Comparison of ENCODE assay signal across 34 cellular contexts in genomic region chr5:57817924-57818323, GRCh38.
DNase-seq lines count a peak whose midpoint lies in the region; ATAC-seq and TF ChIP-seq lines count a peak whose summit lies in the region.
"Had no signal": no experiment of that assay in that cellular context is flagged by ENCODE, and none has a peak within 500 bp of the region (broad histone marks: within the 10 kb centered on the region; RNA-seq: fewer than 3 reads in every experiment).

No MANE protein-coding gene starts in this region.

- H3K4me1 ChIP-seq in MM.1S (ENCODE audit: low read length) (peaks cover 9% of the 10 kb centered on the region), fibroblast of lung (ENCODE audit: control insufficient read depth, extremely low read depth, insufficient read depth, low read length) (peaks cover 7% of the 10 kb centered on the region)
- H3K4me1 ChIP-seq: ascending aorta, Caco-2, pancreas had no signal

- CTCF ChIA-PET in activated CD4-positive, alpha-beta T cell treated with anti-CD3 and anti-CD28 coated beads for 36 hours (lab: Charles Lee): no interaction called here

- H3K9me3 Mint-ChIP-seq in activated CD4-positive, alpha-beta T cell treated with anti-CD3 and anti-CD28 coated beads for 36 hours (ENCODE audit: low read depth): no peaks in the 10 kb centered on the region
- H3K9me3 Mint-ChIP-seq: natural killer cell treated with Interleukin-12 subunit alpha and Interleukin-12 subunit beta and Interleukin-15 and Interleukin-18, amount 100 ng/mL, for 72 hours; type B pancreatic cell had no signal

- H3K4me1 Mint-ChIP-seq in activated CD4-positive, alpha-beta T cell treated with anti-CD3 and anti-CD28 coated beads for 36 hours: no peaks in the 10 kb centered on the region
- H3K4me1 Mint-ChIP-seq: activated naive CD8-positive, alpha-beta T cell treated with anti-CD3 and anti-CD28 coated beads for 36 hours; T-cell had no signal

- intact Hi-C loops in activated CD4-positive, alpha-beta T cell treated with anti-CD3 and anti-CD28 coated beads for 36 hours (cut with DNase I, micrococcal nuclease): no loop called here

- H4K20me1 ChIP-seq in MM.1S (ENCODE audit: insufficient read depth, low read length) (no peaks in the 10 kb centered on the region), fibroblast of lung (ENCODE audit: control insufficient read depth, extremely low read depth, insufficient read depth, low read length) (no peaks in the 10 kb centered on the region)

- peak; percentile 79 for ATAC-seq in GM19397 (IDR thresholded peaks at IDR 0.05; ENCODE audit: unreplicated experiment)
- ATAC-seq in HG02981 (IDR thresholded peaks at IDR 0.05; ENCODE audit: unreplicated experiment): no peak
- ATAC-seq in activated CD4-positive, alpha-beta T cell treated with anti-CD3 and anti-CD28 coated beads for 36 hours: no peak
- ATAC-seq: HepG2, mucosa of descending colon, pancreas, T-cell had no signal

- H3K79me2 ChIP-seq in MM.1S (ENCODE audit: low read length) (no peaks in the 10 kb centered on the region), fibroblast of lung (ENCODE audit: control insufficient read depth, insufficient read depth, low read length) (no peaks in the 10 kb centered on the region)

- H3K27me3 ChIP-seq in MM.1S (replicated peaks; ENCODE audit: insufficient read depth, low read length) (no peaks in the 10 kb centered on the region), fibroblast of lung (ENCODE audit: control insufficient read depth, insufficient read depth, low read length) (no peaks in the 10 kb centered on the region)
- H3K27me3 ChIP-seq: ascending aorta, esophagus squamous epithelium, pancreas had no signal

- H3K4me3 ChIP-seq in MM.1S (ENCODE audit: low read length): no peak overlapping the region
- H3K4me3 ChIP-seq in fibroblast of lung (replicated peaks in 1 of 4; ENCODE audit: control extremely low read depth in 1 of 4, insufficient read depth in 1 of 4, low read depth in 3 of 4, low read length in 4 of 4): no peak overlapping the region
- H3K4me3 ChIP-seq: ascending aorta, esophagus squamous epithelium, mucosa of descending colon, pancreas, smooth muscle cell had no signal

- H3K27me3 Mint-ChIP-seq in activated CD4-positive, alpha-beta T cell treated with anti-CD3 and anti-CD28 coated beads for 36 hours: peaks cover 4% of the 10 kb centered on the region
- H3K27me3 Mint-ChIP-seq: activated naive CD8-positive, alpha-beta T cell treated with anti-CD3 and anti-CD28 coated beads for 36 hours; dendritic cell treated with granulocyte-macrophage colony-stimulating factor and Interleukin-4, amounts not matched to agents 40 ng/mL and 50 ng/mL, for 4 days; natural killer cell treated with Interleukin-12 subunit alpha and Interleukin-12 subunit beta and Interleukin-15 and Interleukin-18, amount 100 ng/mL, for 72 hours; type B pancreatic cell had no signal

- H3F3A ChIP-seq in MM.1S (ENCODE audit: insufficient read depth, low read length): no peaks in the 10 kb centered on the region

- DNase-seq in MM.1S: peak; percentile 79
- DNase-seq in fibroblast of lung (ENCODE audit: low read depth in 2 of 2): peak; percentile 28 to 39
- no peak for DNase-seq in activated CD4-positive, alpha-beta T cell treated with anti-CD3 and anti-CD28 coated beads for 36 hours
- DNase-seq in cerebellar cortex (ENCODE audit: low spot score): no peak
- DNase-seq in occipital lobe (lab: John Stamatoyannopoulos, UW): no peak
- DNase-seq: activated CD4-positive, alpha-beta T cell treated with anti-CD3 and anti-CD28 coated beads, Interleukin-2, amount 50 U/mL, for 1 hour; activated effector memory CD4-positive, alpha-beta T cell treated with anti-CD3 and anti-CD28 coated beads, Interleukin-2, amount 50 U/mL, for 16 hours; activated naive CD8-positive, alpha-beta T cell treated with anti-CD3 and anti-CD28 coated beads for 36 hours; activated T-cell treated with anti-CD3 and anti-CD28 coated beads, Interleukin-2, amount 50 U/mL, for 24 hours; C1 segment of cervical spinal cord; Caco-2; caudate nucleus; endodermal cell; esophagus squamous epithelium; foreskin melanocyte; H7; kidney glomerular epithelial cell; mucosa of descending colon; NCI-H1092 treated with DMSO at 0.1 percent for 48 hours; NCI-H187 treated with DMSO at 0.1 percent for 48 hours; NCI-H2171 treated with DMSO at 0.1 percent for 48 hours; NCI-H510A treated with DMSO at 0.1 percent for 48 hours; pancreas; retina; stimulated activated naive CD4-positive, alpha-beta T cell; T-cell had no signal

- H3K27ac ChIP-seq in MM.1S (ENCODE audit: low read length): no peak overlapping the region; the same call in 1 of the 2 replicates
- no peak overlapping the region for H3K27ac ChIP-seq in fibroblast of lung (ENCODE audit: insufficient read depth, low read length)
- H3K27ac ChIP-seq: ascending aorta, esophagus squamous epithelium, pancreas had no signal

- H3K9me2 ChIP-seq in MM.1S (replicated peaks; ENCODE audit: insufficient read depth, low read length): no peaks in the 10 kb centered on the region

- no peaks in the 10 kb centered on the region for H3K36me3 Mint-ChIP-seq in activated CD4-positive, alpha-beta T cell treated with anti-CD3 and anti-CD28 coated beads for 36 hours (ENCODE audit: low read depth)
- H3K36me3 Mint-ChIP-seq: activated naive CD8-positive, alpha-beta T cell treated with anti-CD3 and anti-CD28 coated beads for 36 hours; natural killer cell treated with Interleukin-12 subunit alpha and Interleukin-12 subunit beta and Interleukin-15 and Interleukin-18, amount 100 ng/mL, for 72 hours; T-cell; type B pancreatic cell had no signal

- H3K36me3 ChIP-seq in MM.1S (replicated peaks; ENCODE audit: insufficient read depth, low read length) (no peaks in the 10 kb centered on the region), fibroblast of lung (ENCODE audit: control insufficient read depth, insufficient read depth, low read length) (no peaks in the 10 kb centered on the region)
- H3K36me3 ChIP-seq: ascending aorta, esophagus squamous epithelium, pancreas had no signal

- TF ChIP-seq CTCF in MM.1S (IDR thresholded peaks at IDR 0.05; ENCODE audit: low read length): no peak
- TF ChIP-seq CTCF in fibroblast of lung (conservative IDR thresholded peaks at IDR 0.05 in 1 of 2, IDR thresholded peaks at IDR 0.05 in 1 of 2; ENCODE audit: low read depth in 1 of 2, low read length in 2 of 2): no peak

- H3K4me2 ChIP-seq in MM.1S (ENCODE audit: low read depth, low read length): no peak overlapping the region
- H3K4me2 ChIP-seq in fibroblast of lung (ENCODE audit: extremely low read depth, insufficient read depth, low read length): no peak overlapping the region
- H3K4me2 ChIP-seq: smooth muscle cell had no signal

- H3K27ac Mint-ChIP-seq in activated CD4-positive, alpha-beta T cell treated with anti-CD3 and anti-CD28 coated beads for 36 hours: no peak overlapping the region
- H3K27ac Mint-ChIP-seq: activated naive CD8-positive, alpha-beta T cell treated with anti-CD3 and anti-CD28 coated beads for 36 hours; activated T-cell treated with anti-CD3 and anti-CD28 coated beads, Interleukin-2, amount 50 U/mL, for 24 hours; dendritic cell treated with granulocyte-macrophage colony-stimulating factor and Interleukin-4, amounts not matched to agents 40 ng/mL and 50 ng/mL, for 4 days; endodermal cell; T-cell had no signal

- no peaks in the 10 kb centered on the region for H3K9me3 ChIP-seq in MM.1S (replicated peaks; ENCODE audit: insufficient read depth, low read length)
- H3K9me3 ChIP-seq in fibroblast of lung (ENCODE audit: control insufficient read depth, insufficient read depth, low read depth, low read length): no peaks in the 10 kb centered on the region
- H3K9me3 ChIP-seq: mucosa of descending colon, pancreas had no signal

- POLR2A ChIA-PET in activated CD4-positive, alpha-beta T cell treated with anti-CD3 and anti-CD28 coated beads for 36 hours (lab: Charles Lee): no interaction called here

- H3K4me3 Mint-ChIP-seq in activated CD4-positive, alpha-beta T cell treated with anti-CD3 and anti-CD28 coated beads for 36 hours: no peak overlapping the region
- H3K4me3 Mint-ChIP-seq: activated naive CD8-positive, alpha-beta T cell treated with anti-CD3 and anti-CD28 coated beads for 36 hours; activated T-cell treated with anti-CD3 and anti-CD28 coated beads, Interleukin-2, amount 50 U/mL, for 24 hours; dendritic cell treated with granulocyte-macrophage colony-stimulating factor and Interleukin-4, amounts not matched to agents 40 ng/mL and 50 ng/mL, for 4 days; endodermal cell; natural killer cell treated with Interleukin-12 subunit alpha and Interleukin-12 subunit beta and Interleukin-15 and Interleukin-18, amount 100 ng/mL, for 72 hours; T-cell had no signal

- H3K9ac ChIP-seq in MM.1S (ENCODE audit: low read length) (no peak overlapping the region), fibroblast of lung (ENCODE audit: insufficient read depth, low read length) (no peak overlapping the region)

- H2AFZ ChIP-seq in MM.1S (ENCODE audit: low read length): no peak overlapping the region
- no peak overlapping the region for H2AFZ ChIP-seq in fibroblast of lung (ENCODE audit: low read length)

Comparison
In these comparisons a context has a peak if more than half of its experiments do, and no peak if none do; other contexts are left out.
1. DNase-seq: peak in MM.1S (single experiment) and fibroblast of lung (2 of 2); none in activated CD4-positive, alpha-beta T cell treated with anti-CD3 and anti-CD28 coated beads for 36 hours (single experiment), cerebellar cortex (single experiment) and occipital lobe (single experiment).